10 cellular contexts compared by ENCODE assay signal in genomic region chr18:35974181-35974580, GRCh38.
A peak's percentile ranks its signal among the peaks of the same experiment; 100 is the strongest.
DNase-seq lines count a peak whose midpoint lies in the region; ATAC-seq and TF ChIP-seq lines count a peak whose summit lies in the region.
"Had no signal": no experiment of that assay in that cellular context is flagged by ENCODE, and none has a peak within 500 bp of the region (broad histone marks: within the 10 kb centered on the region; RNA-seq: fewer than 3 reads in every experiment).

No MANE protein-coding gene starts in this region.

- peaks cover 38% of the 10 kb centered on the region for H3K4me1 ChIP-seq in DND-41 (ENCODE audit: insufficient read depth, low read length)

- H3K4me1 Mint-ChIP-seq in brain (peaks cover 35% of the 10 kb centered on the region), neural crest cell (peaks cover 26% of the 10 kb centered on the region)

- TF ChIP-seq CTCF in DND-41 (IDR thresholded peaks at IDR 0.05; ENCODE audit: borderline replicate concordance, extremely low read depth, low read length, poor library complexity, severe bottlenecking) (no peak), NB4 (IDR thresholded peaks at IDR 0.05; ENCODE audit: low read depth, low read length) (no peak), brain (conservative IDR thresholded peaks at IDR 0.05) (no peak), neural crest cell (conservative IDR thresholded peaks at IDR 0.05) (no peak)

- H3K9ac ChIP-seq in DND-41 (ENCODE audit: low read depth, low read length) = no peak overlapping the region; the same call in 1 of the 2 replicates

- H3K4me3 ChIP-seq in DND-41 (ENCODE audit: low read depth in 1 of 2, low read length in 2 of 2) = peak overlapping the region in 1 of 2 experiments; percentile 86; a peak in 1 of 4 replicates
- H3K4me3 ChIP-seq in NB4 (ENCODE audit: low read depth, low read length) = peak overlapping the region; percentile 79

- H3K9me3 ChIP-seq in DND-41 (ENCODE audit: insufficient read depth, low read length, severe bottlenecking) = no peaks in the 10 kb centered on the region

- H3K36me3 ChIP-seq in DND-41 (ENCODE audit: insufficient read depth, low read length) = peaks cover 53% of the 10 kb centered on the region

- H3K36me3 Mint-ChIP-seq in brain = peaks cover 51% of the 10 kb centered on the region
- H3K36me3 Mint-ChIP-seq in neural crest cell (ENCODE audit: low read depth) = peaks cover 25% of the 10 kb centered on the region

- H3K27ac ChIP-seq in DND-41 (ENCODE audit: low read length) = no peak overlapping the region
- H3K27ac ChIP-seq: coronary artery had no signal

- H3K9me3 Mint-ChIP-seq in brain (no peaks in the 10 kb centered on the region), neural crest cell (no peaks in the 10 kb centered on the region)

- peaks cover 46% of the 10 kb centered on the region for H3K79me2 ChIP-seq in DND-41 (ENCODE audit: insufficient read depth, low read length)

- H3K4me3 Mint-ChIP-seq in brain = peak overlapping the region; percentile 94 to 99 (median 99)
- H3K4me3 Mint-ChIP-seq in neural crest cell = peak overlapping the region; percentile 98

- peaks cover 13% of the 10 kb centered on the region for H3K27me3 Mint-ChIP-seq in brain
- no peaks in the 10 kb centered on the region for H3K27me3 Mint-ChIP-seq in neural crest cell (ENCODE audit: low read depth)

- peak overlapping the region; percentile 78 for H3K4me2 ChIP-seq in DND-41 (ENCODE audit: insufficient read depth, low read length)

- H3K27ac Mint-ChIP-seq in brain (peak overlapping the region in 4 of 5 experiments; percentile 54 to 97 (median 74)), neural crest cell (ENCODE audit: unreplicated experiment) (no peak overlapping the region)

- no peaks in the 10 kb centered on the region for H4K20me1 ChIP-seq in DND-41 (ENCODE audit: insufficient read depth, low read length)

- no peaks in the 10 kb centered on the region for H3K27me3 ChIP-seq in DND-41 (ENCODE audit: insufficient read depth, low read length, poor library complexity)

- no peak for DNase-seq in DND-41
- DNase-seq in NB4 (ENCODE audit: low read depth) = no peak
- DNase-seq in neural crest cell (ENCODE audit: low read depth, low spot score) = no peak
- no peak for DNase-seq in OCI-M2 (lab: John Stamatoyannopoulos, UW; ENCODE audit: unreplicated experiment)
- DNase-seq in NOMO-1 treated with DMSO at 0.1 percent for 48 hours (lab: John Stamatoyannopoulos, UW; ENCODE audit: unreplicated experiment) = no peak
- DNase-seq: NCI-H774, T1000 had no signal

- no peak for ATAC-seq in DND-41 (ENCODE audit: insufficient read depth, low read depth)
- ATAC-seq in HG03354 (IDR thresholded peaks at IDR 0.05; ENCODE audit: poor library complexity, severe bottlenecking, unreplicated experiment) = no peak

- H2AFZ ChIP-seq in DND-41 (ENCODE audit: low read depth, low read length) = no peak overlapping the region

- TF ChIP-seq POLR2A in NB4 (IDR thresholded peaks at IDR 0.05; ENCODE audit: extremely low read depth, insufficient read length) = no peak
